ENCODE assay signal across 24 cellular contexts in the genomic region with DNA sequence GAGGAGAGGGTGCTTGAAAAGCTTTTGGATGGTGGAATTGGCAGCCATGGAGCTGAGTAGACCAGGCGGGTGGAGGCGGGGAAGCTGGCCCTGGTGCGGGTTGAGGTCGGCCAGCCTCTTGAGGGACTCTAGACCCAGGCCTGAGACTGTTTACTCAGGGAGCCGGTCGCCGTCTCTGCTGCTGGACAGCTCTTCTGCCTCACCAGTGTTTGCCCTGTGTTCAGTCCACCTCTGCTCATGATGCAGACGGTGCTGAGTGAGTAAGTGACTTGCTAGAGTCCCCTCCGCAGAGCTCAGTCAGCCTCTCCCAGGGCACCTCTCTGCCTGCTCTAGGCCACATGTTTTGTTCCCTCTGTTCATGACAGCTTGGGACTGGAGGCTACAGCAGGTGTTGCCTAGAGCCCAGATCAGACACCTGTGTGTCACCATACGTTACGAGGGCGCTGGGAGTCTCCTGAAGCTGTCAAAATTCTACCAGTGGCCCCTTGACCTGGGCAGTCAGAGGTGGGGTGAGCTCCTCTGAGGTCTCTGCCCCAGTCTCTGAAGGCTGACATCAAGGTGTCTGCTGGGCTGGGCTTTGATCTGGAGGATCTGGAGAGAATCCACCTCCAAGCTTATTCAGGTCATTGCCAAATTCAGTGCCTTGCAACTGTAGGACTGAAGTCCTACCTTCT.
A peak's percentile ranks its signal among the peaks of the same experiment; 100 is the strongest.
DNase-seq lines count a peak whose midpoint lies in the region; ATAC-seq and TF ChIP-seq lines count a peak whose summit lies in the region.
"Had no signal": no experiment of that assay in that cellular context is flagged by ENCODE, and none has a peak within 500 bp of the region (broad histone marks: within the 10 kb centered on the region; RNA-seq: fewer than 3 reads in every experiment).

No MANE protein-coding gene starts in this region.

- no peaks in the 10 kb centered on the region for H3K79me2 ChIP-seq in GM23338 (replicated peaks; ENCODE audit: insufficient read depth)

- H3K4me2 ChIP-seq in GM23338 = no peak overlapping the region

- no peaks in the 10 kb centered on the region for H3F3A ChIP-seq in GM23338 (replicated peaks; ENCODE audit: low read depth)

- H3K4me1 ChIP-seq in GM23338 (ENCODE audit: insufficient read depth) (no peaks in the 10 kb centered on the region), right lobe of liver (no peaks in the 10 kb centered on the region)
- H3K4me1 ChIP-seq: esophagus squamous epithelium, uterus had no signal

- H3K27ac ChIP-seq in GM23338 (ENCODE audit: low read depth) (no peak overlapping the region), right lobe of liver (no peak overlapping the region)
- H3K27ac ChIP-seq: C4-2B, esophagus squamous epithelium, skin epidermis, uterus, VCaP had no signal

- H3K27me3 ChIP-seq in GM23338 (ENCODE audit: insufficient read depth) = no peaks in the 10 kb centered on the region
- peaks cover 5 to 9% of the 10 kb centered on the region in 2 donors for H3K27me3 ChIP-seq in right lobe of liver

- no peaks in the 10 kb centered on the region for H3K9me3 Mint-ChIP-seq in GM23338
- H3K9me3 Mint-ChIP-seq in stimulated activated effector memory CD8-positive, alpha-beta T cell treated with anti-CD3 and anti-CD28 coated beads, Interleukin-12 subunit alpha, Interleukin-12 subunit beta, amount 100 ng/mL, for 72 hours = no peaks in the 10 kb centered on the region
- H3K9me3 Mint-ChIP-seq: activated CD4-positive, alpha-beta T cell treated with anti-CD3 and anti-CD28 coated beads, Interleukin-2, amount 10 ng/mL, durations not matched to agents 24 days and 14 days; activated T-cell treated with anti-CD3 and anti-CD28 coated beads, Interleukin-2, amount 50 U/mL, for 72 hours; immature natural killer cell; T-helper 2 cell treated with Interferon-gamma antibody and Interleukin-4, amounts not matched to agents 5 μg/mL and 100 μg/mL, for 36 hours had no signal

- H3K9me2 ChIP-seq in GM23338 (ENCODE audit: insufficient read depth) = no peaks in the 10 kb centered on the region

- in situ Hi-C loops in GM13976 (cut with MboI; ENCODE audit: low sequenced_read_pairs, unreplicated experiment) = no loop called here

- no peak overlapping the region for H3K4me3 Mint-ChIP-seq in GM23338
- no peak overlapping the region for H3K4me3 Mint-ChIP-seq in stimulated activated effector memory CD8-positive, alpha-beta T cell treated with anti-CD3 and anti-CD28 coated beads, Interleukin-12 subunit alpha, Interleukin-12 subunit beta, amount 100 ng/mL, for 72 hours
- H3K4me3 Mint-ChIP-seq: activated CD4-positive, alpha-beta T cell treated with anti-CD3 and anti-CD28 coated beads, Interleukin-2, amount 10 ng/mL, durations not matched to agents 24 days and 14 days; activated CD8-positive, alpha-beta memory T cell treated with anti-CD3 and anti-CD28 coated beads, Interleukin-2, amount 10 ng/mL, durations not matched to agents 7 days and 5 days; activated T-cell treated with anti-CD3 and anti-CD28 coated beads, Interleukin-2, amount 50 U/mL, for 72 hours; immature natural killer cell; T-helper 2 cell treated with Interferon-gamma antibody and Interleukin-4, amounts not matched to agents 5 μg/mL and 100 μg/mL, for 36 hours had no signal

- no peaks in the 10 kb centered on the region for H3K36me3 Mint-ChIP-seq in GM23338 (ENCODE audit: low read depth)
- H3K36me3 Mint-ChIP-seq in stimulated activated effector memory CD8-positive, alpha-beta T cell treated with anti-CD3 and anti-CD28 coated beads, Interleukin-12 subunit alpha, Interleukin-12 subunit beta, amount 100 ng/mL, for 72 hours = peaks cover 5% of the 10 kb centered on the region
- H3K36me3 Mint-ChIP-seq: activated CD8-positive, alpha-beta memory T cell treated with anti-CD3 and anti-CD28 coated beads, Interleukin-2, amount 10 ng/mL, durations not matched to agents 7 days and 5 days; immature natural killer cell had no signal

- ATAC-seq in GM23338 (no peak), right lobe of liver (peak; percentile 34 to 42 (median 40)), GM18505 (IDR thresholded peaks at IDR 0.05; ENCODE audit: unreplicated experiment) (no peak)
- ATAC-seq in stimulated activated effector memory CD8-positive, alpha-beta T cell treated with anti-CD3 and anti-CD28 coated beads, Interleukin-12 subunit alpha, Interleukin-12 subunit beta, amount 100 ng/mL, for 72 hours = peak; percentile 25
- ATAC-seq: activated CD8-positive, alpha-beta memory T cell treated with anti-CD3 and anti-CD28 coated beads, Interleukin-2, amount 10 ng/mL, durations not matched to agents 7 days and 5 days; activated T-cell treated with anti-CD3 and anti-CD28 coated beads, Interleukin-2, amount 50 U/mL, for 72 hours had no signal

- no peak for TF ChIP-seq POLR2A in right lobe of liver (IDR thresholded peaks at IDR 0.05)
- no peak for TF ChIP-seq POLR2A in GM18505 (IDR thresholded peaks at IDR 0.05; ENCODE audit: borderline replicate concordance, extremely low read depth, insufficient read depth, insufficient read length)

- no peaks in the 10 kb centered on the region for H3K9me3 ChIP-seq in right lobe of liver
- H3K9me3 ChIP-seq: esophagus squamous epithelium, uterus had no signal

- H3K4me3 ChIP-seq in GM23338 = no peak overlapping the region
- no peak overlapping the region for H3K4me3 ChIP-seq in right lobe of liver
- H3K4me3 ChIP-seq: esophagus squamous epithelium, skin epidermis, uterus had no signal

- WGBS in right lobe of liver (ENCODE audit: insufficient coverage, low coverage, low lambda C conversion rate, missing lambda C conversion rate) = no CpG with 5 or more reads among the region's 12 CpGs

- no peaks in the 10 kb centered on the region for H3K36me3 ChIP-seq in GM23338 (ENCODE audit: insufficient read depth)
- no peaks in the 10 kb centered on the region for H3K36me3 ChIP-seq in right lobe of liver
- H3K36me3 ChIP-seq: esophagus squamous epithelium, uterus had no signal

- DNase-seq in GM23338 (ENCODE audit: low spot score) (no peak), amniotic epithelial cell (ENCODE audit: low read depth) (peak; percentile 6), right lobe of liver (peak in 1 of 3 donors; percentile 36), GM13976 (ENCODE audit: low spot score) (no peak), NCI-H1436 (lab: John Stamatoyannopoulos, UW) (no peak)
- no peak for DNase-seq in stimulated activated effector memory CD8-positive, alpha-beta T cell treated with anti-CD3 and anti-CD28 coated beads, Interleukin-12 subunit alpha, Interleukin-12 subunit beta, amount 100 ng/mL, for 72 hours (ENCODE audit: low spot score in 2 of 2)
- DNase-seq: activated CD4-positive, alpha-beta T cell treated with anti-CD3 and anti-CD28 coated beads, Interleukin-2, amount 10 ng/mL, durations not matched to agents 24 days and 14 days; activated CD8-positive, alpha-beta memory T cell treated with anti-CD3 and anti-CD28 coated beads, Interleukin-2, amount 10 ng/mL, durations not matched to agents 7 days and 5 days; activated naive CD4-positive, alpha-beta T cell treated with anti-CD3 and anti-CD28 coated beads, Interleukin-2, amount 50 U/mL, for 16 hours; activated T-cell treated with anti-CD3 and anti-CD28 coated beads, Interleukin-2, amount 50 U/mL, for 72 hours; Calu3; cortex of kidney; esophagus squamous epithelium; hippocampal formation; immature natural killer cell; NCI-H1694; NCI-H524 treated with DMSO at 0.1 percent for 48 hours; stimulated activated CD4-positive, alpha-beta T cell treated with anti-CD3 and anti-CD28 coated beads, Interleukin-2, amount 100 ng/mL, for 24 hours; uterus had no signal

- H4K20me1 ChIP-seq in GM23338 (replicated peaks; ENCODE audit: insufficient read depth) = no peaks in the 10 kb centered on the region

- no peaks in the 10 kb centered on the region for H3K4me1 Mint-ChIP-seq in GM23338
- H3K4me1 Mint-ChIP-seq in stimulated activated effector memory CD8-positive, alpha-beta T cell treated with anti-CD3 and anti-CD28 coated beads, Interleukin-12 subunit alpha, Interleukin-12 subunit beta, amount 100 ng/mL, for 72 hours = no peaks in the 10 kb centered on the region
- H3K4me1 Mint-ChIP-seq: activated CD4-positive, alpha-beta T cell treated with anti-CD3 and anti-CD28 coated beads, Interleukin-2, amount 10 ng/mL, durations not matched to agents 24 days and 14 days; activated CD8-positive, alpha-beta memory T cell treated with anti-CD3 and anti-CD28 coated beads, Interleukin-2, amount 10 ng/mL, durations not matched to agents 7 days and 5 days; immature natural killer cell had no signal

- H3K27ac Mint-ChIP-seq in GM23338 = no peak overlapping the region
- no peak overlapping the region for H3K27ac Mint-ChIP-seq in stimulated activated effector memory CD8-positive, alpha-beta T cell treated with anti-CD3 and anti-CD28 coated beads, Interleukin-12 subunit alpha, Interleukin-12 subunit beta, amount 100 ng/mL, for 72 hours
- H3K27ac Mint-ChIP-seq: activated CD4-positive, alpha-beta T cell treated with anti-CD3 and anti-CD28 coated beads, Interleukin-2, amount 10 ng/mL, durations not matched to agents 24 days and 14 days; activated CD8-positive, alpha-beta memory T cell treated with anti-CD3 and anti-CD28 coated beads, Interleukin-2, amount 10 ng/mL, durations not matched to agents 7 days and 5 days; activated T-cell treated with anti-CD3 and anti-CD28 coated beads, Interleukin-2, amount 50 U/mL, for 72 hours; immature natural killer cell; T-helper 2 cell treated with Interferon-gamma antibody and Interleukin-4, amounts not matched to agents 5 μg/mL and 100 μg/mL, for 36 hours had no signal

- intact Hi-C loops in right lobe of liver (cut with DNase I) = no loop called here

- H2AFZ ChIP-seq in GM23338 = no peak overlapping the region

- H3K27me3 Mint-ChIP-seq in GM23338 (ENCODE audit: insufficient read depth, low read depth, poor library complexity) = no peaks in the 10 kb centered on the region

- TF ChIP-seq CTCF in GM23338 (conservative IDR thresholded peaks at IDR 0.05; ENCODE audit: low read depth in 2 of 2) (no peak), right lobe of liver (IDR thresholded peaks at IDR 0.05) (no peak), GM13976 (IDR thresholded peaks at IDR 0.05; ENCODE audit: borderline replicate concordance, control extremely low read depth, extremely low read depth, insufficient read depth, missing control alignments) (no peak)

TF ChIP-seq in GM23338, 12 proteins besides CTCF, POLR2A, EP300 and RAD21 (continues in another document):
- TF ChIP-seq CREB1 (CRISPR knock-in tag; IDR thresholded peaks at IDR 0.05; ENCODE audit: low read depth) (no peak), EZH2phosphoT487 (IDR thresholded peaks at IDR 0.05; ENCODE audit: unreplicated experiment) (no peak), NANOG (IDR thresholded peaks at IDR 0.05; ENCODE audit: borderline replicate concordance) (no peak)

Comparison
In these comparisons a context has a peak if more than half of its experiments do, and no peak if none do; other contexts are left out.
1. ATAC-seq: peak in right lobe of liver (4 of 4) and stimulated activated effector memory CD8-positive, alpha-beta T cell treated with anti-CD3 and anti-CD28 coated beads, Interleukin-12 subunit alpha, Interleukin-12 subunit beta, amount 100 ng/mL, for 72 hours (single experiment); none in GM23338 (single experiment) and GM18505 (single experiment).